In the genomic region with DNA sequence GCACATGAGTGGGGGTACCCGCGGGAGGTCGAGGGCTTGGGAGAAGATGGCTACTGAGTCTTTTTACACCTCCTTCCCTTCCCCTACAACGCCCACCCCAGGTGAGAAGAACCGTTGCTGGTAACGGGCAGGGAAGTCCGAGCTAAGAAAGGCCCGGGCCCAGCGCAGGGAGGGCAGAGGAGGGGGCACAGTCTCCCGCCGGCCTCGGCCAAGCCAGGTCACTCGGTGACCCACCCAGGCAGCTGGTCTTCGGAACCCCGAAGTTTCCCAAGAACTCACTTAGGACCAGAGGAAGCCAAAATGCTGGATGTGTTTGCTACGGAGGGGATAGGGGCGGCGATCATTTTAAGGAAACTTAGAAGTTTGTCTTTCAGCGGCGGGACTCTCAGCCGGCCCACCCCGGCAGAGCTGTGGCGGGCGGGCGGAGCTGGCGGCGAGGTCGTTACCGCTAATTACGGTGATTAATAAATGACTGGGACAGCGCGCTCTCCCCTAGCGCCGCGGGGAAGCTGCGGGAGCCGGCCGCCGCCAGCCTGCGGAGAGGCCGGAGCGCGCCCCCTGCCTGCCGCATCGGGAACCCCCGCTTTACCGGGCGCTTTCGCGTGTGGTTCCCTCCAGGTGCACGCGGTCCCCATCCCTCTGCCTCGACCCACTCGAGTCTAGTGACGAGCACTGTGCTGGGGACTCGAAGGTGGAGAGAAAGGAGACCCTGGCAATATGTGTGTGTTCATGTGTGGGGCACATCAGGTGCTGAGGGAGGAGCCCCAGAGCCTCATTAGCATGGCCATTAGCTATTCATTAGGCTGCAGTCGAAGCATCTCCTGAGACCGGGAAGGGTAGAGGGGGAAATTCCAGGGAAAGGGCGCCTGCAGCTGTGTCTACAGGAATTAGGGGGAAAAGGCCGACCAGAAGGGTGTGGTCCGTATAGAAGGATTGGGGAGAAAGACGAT, we compare ENCODE assay signal across 1 cellular context.
TF ChIP-seq lines count a peak whose summit lies in the region.

No MANE protein-coding gene starts in this region.

TF ChIP-seq in K562, 482 proteins besides CTCF, POLR2A, EP300 and RAD21 (continues in another document):
- TF ChIP-seq, protein P1, sequence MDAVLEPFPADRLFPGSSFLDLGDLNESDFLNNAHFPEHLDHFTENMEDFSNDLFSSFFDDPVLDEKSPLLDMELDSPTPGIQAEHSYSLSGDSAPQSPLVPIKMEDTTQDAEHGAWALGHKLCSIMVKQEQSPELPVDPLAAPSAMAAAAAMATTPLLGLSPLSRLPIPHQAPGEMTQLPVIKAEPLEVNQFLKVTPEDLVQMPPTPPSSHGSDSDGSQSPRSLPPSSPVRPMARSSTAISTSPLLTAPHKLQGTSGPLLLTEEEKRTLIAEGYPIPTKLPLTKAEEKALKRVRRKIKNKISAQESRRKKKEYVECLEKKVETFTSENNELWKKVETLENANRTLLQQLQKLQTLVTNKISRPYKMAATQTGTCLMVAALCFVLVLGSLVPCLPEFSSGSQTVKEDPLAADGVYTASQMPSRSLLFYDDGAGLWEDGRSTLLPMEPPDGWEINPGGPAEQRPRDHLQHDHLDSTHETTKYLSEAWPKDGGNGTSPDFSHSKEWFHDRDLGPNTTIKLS (IDR thresholded peaks at IDR 0.05; ENCODE audit: borderline replicate concordance, low read depth) = peak; percentile 23; the same call in 1 of the 2 replicates
- TF ChIP-seq TEAD1 (CRISPR knock-in tag; IDR thresholded peaks at IDR 0.05) (peak in 1 of 2 experiments; percentile 25; a peak in 1 of 4 replicates), FOXJ2 (tag; IDR thresholded peaks at IDR 0.05) (no peak), RB1 (IDR thresholded peaks at IDR 0.05; ENCODE audit: low read depth) (peak; percentile 75; the same call in 1 of the 2 replicates), CXXC5 (CRISPR knock-in tag; IDR thresholded peaks at IDR 0.05) (peak; percentile 47; the same call in 1 of the 2 replicates)
- TF ChIP-seq, protein P2, sequence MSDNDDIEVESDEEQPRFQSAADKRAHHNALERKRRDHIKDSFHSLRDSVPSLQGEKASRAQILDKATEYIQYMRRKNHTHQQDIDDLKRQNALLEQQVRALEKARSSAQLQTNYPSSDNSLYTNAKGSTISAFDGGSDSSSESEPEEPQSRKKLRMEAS (CRISPR knock-in tag; IDR thresholded peaks at IDR 0.05) = 0 out of 2 replicates have a peak, but pooled peaks have one; percentile 23
- TF ChIP-seq, protein P3, sequence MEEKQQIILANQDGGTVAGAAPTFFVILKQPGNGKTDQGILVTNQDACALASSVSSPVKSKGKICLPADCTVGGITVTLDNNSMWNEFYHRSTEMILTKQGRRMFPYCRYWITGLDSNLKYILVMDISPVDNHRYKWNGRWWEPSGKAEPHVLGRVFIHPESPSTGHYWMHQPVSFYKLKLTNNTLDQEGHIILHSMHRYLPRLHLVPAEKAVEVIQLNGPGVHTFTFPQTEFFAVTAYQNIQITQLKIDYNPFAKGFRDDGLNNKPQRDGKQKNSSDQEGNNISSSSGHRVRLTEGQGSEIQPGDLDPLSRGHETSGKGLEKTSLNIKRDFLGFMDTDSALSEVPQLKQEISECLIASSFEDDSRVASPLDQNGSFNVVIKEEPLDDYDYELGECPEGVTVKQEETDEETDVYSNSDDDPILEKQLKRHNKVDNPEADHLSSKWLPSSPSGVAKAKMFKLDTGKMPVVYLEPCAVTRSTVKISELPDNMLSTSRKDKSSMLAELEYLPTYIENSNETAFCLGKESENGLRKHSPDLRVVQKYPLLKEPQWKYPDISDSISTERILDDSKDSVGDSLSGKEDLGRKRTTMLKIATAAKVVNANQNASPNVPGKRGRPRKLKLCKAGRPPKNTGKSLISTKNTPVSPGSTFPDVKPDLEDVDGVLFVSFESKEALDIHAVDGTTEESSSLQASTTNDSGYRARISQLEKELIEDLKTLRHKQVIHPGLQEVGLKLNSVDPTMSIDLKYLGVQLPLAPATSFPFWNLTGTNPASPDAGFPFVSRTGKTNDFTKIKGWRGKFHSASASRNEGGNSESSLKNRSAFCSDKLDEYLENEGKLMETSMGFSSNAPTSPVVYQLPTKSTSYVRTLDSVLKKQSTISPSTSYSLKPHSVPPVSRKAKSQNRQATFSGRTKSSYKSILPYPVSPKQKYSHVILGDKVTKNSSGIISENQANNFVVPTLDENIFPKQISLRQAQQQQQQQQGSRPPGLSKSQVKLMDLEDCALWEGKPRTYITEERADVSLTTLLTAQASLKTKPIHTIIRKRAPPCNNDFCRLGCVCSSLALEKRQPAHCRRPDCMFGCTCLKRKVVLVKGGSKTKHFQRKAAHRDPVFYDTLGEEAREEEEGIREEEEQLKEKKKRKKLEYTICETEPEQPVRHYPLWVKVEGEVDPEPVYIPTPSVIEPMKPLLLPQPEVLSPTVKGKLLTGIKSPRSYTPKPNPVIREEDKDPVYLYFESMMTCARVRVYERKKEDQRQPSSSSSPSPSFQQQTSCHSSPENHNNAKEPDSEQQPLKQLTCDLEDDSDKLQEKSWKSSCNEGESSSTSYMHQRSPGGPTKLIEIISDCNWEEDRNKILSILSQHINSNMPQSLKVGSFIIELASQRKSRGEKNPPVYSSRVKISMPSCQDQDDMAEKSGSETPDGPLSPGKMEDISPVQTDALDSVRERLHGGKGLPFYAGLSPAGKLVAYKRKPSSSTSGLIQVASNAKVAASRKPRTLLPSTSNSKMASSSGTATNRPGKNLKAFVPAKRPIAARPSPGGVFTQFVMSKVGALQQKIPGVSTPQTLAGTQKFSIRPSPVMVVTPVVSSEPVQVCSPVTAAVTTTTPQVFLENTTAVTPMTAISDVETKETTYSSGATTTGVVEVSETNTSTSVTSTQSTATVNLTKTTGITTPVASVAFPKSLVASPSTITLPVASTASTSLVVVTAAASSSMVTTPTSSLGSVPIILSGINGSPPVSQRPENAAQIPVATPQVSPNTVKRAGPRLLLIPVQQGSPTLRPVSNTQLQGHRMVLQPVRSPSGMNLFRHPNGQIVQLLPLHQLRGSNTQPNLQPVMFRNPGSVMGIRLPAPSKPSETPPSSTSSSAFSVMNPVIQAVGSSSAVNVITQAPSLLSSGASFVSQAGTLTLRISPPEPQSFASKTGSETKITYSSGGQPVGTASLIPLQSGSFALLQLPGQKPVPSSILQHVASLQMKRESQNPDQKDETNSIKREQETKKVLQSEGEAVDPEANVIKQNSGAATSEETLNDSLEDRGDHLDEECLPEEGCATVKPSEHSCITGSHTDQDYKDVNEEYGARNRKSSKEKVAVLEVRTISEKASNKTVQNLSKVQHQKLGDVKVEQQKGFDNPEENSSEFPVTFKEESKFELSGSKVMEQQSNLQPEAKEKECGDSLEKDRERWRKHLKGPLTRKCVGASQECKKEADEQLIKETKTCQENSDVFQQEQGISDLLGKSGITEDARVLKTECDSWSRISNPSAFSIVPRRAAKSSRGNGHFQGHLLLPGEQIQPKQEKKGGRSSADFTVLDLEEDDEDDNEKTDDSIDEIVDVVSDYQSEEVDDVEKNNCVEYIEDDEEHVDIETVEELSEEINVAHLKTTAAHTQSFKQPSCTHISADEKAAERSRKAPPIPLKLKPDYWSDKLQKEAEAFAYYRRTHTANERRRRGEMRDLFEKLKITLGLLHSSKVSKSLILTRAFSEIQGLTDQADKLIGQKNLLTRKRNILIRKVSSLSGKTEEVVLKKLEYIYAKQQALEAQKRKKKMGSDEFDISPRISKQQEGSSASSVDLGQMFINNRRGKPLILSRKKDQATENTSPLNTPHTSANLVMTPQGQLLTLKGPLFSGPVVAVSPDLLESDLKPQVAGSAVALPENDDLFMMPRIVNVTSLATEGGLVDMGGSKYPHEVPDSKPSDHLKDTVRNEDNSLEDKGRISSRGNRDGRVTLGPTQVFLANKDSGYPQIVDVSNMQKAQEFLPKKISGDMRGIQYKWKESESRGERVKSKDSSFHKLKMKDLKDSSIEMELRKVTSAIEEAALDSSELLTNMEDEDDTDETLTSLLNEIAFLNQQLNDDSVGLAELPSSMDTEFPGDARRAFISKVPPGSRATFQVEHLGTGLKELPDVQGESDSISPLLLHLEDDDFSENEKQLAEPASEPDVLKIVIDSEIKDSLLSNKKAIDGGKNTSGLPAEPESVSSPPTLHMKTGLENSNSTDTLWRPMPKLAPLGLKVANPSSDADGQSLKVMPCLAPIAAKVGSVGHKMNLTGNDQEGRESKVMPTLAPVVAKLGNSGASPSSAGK (IDR thresholded peaks at IDR 0.05) = peak; percentile 97
- TF ChIP-seq, protein P4, sequence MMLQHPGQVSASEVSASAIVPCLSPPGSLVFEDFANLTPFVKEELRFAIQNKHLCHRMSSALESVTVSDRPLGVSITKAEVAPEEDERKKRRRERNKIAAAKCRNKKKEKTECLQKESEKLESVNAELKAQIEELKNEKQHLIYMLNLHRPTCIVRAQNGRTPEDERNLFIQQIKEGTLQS (IDR thresholded peaks at IDR 0.05) = no peak
- TF ChIP-seq, protein P4 (CRISPR knock-in tag; conservative IDR thresholded peaks at IDR 0.05) = peak; percentile 66; the same call in 1 of the 2 replicates
- TF ChIP-seq, protein P5, sequence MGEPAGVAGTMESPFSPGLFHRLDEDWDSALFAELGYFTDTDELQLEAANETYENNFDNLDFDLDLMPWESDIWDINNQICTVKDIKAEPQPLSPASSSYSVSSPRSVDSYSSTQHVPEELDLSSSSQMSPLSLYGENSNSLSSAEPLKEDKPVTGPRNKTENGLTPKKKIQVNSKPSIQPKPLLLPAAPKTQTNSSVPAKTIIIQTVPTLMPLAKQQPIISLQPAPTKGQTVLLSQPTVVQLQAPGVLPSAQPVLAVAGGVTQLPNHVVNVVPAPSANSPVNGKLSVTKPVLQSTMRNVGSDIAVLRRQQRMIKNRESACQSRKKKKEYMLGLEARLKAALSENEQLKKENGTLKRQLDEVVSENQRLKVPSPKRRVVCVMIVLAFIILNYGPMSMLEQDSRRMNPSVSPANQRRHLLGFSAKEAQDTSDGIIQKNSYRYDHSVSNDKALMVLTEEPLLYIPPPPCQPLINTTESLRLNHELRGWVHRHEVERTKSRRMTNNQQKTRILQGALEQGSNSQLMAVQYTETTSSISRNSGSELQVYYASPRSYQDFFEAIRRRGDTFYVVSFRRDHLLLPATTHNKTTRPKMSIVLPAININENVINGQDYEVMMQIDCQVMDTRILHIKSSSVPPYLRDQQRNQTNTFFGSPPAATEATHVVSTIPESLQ (CRISPR knock-in tag; IDR thresholded peaks at IDR 0.05) = no peak
- TF ChIP-seq, protein P6, sequence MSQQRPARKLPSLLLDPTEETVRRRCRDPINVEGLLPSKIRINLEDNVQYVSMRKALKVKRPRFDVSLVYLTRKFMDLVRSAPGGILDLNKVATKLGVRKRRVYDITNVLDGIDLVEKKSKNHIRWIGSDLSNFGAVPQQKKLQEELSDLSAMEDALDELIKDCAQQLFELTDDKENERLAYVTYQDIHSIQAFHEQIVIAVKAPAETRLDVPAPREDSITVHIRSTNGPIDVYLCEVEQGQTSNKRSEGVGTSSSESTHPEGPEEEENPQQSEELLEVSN (IDR thresholded peaks at IDR 0.05; ENCODE audit: borderline replicate concordance in 1 of 2, extremely low read depth in 1 of 2, insufficient read depth in 1 of 2, insufficient read length in 1 of 2, low read depth in 1 of 2, low read length in 1 of 2, poor library complexity in 1 of 2, severe bottlenecking in 1 of 2) = peak; percentile 81 to 94
- TF ChIP-seq, protein P7, sequence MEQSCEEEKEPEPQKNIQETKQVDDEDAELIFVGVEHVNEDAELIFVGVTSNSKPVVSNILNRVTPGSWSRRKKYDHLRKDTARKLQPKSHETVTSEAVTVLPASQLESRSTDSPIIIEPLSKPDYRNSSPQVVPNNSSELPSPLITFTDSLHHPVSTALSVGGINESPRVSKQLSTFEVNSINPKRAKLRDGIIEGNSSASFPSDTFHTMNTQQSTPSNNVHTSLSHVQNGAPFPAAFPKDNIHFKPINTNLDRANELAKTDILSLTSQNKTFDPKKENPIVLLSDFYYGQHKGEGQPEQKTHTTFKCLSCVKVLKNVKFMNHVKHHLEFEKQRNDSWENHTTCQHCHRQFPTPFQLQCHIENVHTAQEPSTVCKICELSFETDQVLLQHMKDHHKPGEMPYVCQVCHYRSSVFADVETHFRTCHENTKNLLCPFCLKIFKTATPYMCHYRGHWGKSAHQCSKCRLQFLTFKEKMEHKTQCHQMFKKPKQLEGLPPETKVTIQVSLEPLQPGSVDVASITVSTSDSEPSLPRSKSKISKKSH (CRISPR knock-in tag; IDR thresholded peaks at IDR 0.05) = no peak
- TF ChIP-seq, protein P8, sequence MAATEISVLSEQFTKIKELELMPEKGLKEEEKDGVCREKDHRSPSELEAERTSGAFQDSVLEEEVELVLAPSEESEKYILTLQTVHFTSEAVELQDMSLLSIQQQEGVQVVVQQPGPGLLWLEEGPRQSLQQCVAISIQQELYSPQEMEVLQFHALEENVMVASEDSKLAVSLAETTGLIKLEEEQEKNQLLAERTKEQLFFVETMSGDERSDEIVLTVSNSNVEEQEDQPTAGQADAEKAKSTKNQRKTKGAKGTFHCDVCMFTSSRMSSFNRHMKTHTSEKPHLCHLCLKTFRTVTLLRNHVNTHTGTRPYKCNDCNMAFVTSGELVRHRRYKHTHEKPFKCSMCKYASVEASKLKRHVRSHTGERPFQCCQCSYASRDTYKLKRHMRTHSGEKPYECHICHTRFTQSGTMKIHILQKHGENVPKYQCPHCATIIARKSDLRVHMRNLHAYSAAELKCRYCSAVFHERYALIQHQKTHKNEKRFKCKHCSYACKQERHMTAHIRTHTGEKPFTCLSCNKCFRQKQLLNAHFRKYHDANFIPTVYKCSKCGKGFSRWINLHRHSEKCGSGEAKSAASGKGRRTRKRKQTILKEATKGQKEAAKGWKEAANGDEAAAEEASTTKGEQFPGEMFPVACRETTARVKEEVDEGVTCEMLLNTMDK (IDR thresholded peaks at IDR 0.05; ENCODE audit: borderline replicate concordance, insufficient read depth, low read depth, low read length, poor library complexity, severe bottlenecking) = peak; percentile 67
- TF ChIP-seq, protein P9, sequence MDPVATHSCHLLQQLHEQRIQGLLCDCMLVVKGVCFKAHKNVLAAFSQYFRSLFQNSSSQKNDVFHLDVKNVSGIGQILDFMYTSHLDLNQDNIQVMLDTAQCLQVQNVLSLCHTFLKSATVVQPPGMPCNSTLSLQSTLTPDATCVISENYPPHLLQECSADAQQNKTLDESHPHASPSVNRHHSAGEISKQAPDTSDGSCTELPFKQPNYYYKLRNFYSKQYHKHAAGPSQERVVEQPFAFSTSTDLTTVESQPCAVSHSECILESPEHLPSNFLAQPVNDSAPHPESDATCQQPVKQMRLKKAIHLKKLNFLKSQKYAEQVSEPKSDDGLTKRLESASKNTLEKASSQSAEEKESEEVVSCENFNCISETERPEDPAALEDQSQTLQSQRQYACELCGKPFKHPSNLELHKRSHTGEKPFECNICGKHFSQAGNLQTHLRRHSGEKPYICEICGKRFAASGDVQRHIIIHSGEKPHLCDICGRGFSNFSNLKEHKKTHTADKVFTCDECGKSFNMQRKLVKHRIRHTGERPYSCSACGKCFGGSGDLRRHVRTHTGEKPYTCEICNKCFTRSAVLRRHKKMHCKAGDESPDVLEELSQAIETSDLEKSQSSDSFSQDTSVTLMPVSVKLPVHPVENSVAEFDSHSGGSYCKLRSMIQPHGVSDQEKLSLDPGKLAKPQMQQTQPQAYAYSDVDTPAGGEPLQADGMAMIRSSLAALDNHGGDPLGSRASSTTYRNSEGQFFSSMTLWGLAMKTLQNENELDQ (CRISPR knock-in tag; IDR thresholded peaks at IDR 0.05; ENCODE audit: borderline replicate concordance) = no peak
